In genomic region chr22:50090141-50090714, GRCh38 we compare ENCODE assay signal across 1 cellular context.
TF ChIP-seq lines count a peak whose summit lies in the region.

No MANE protein-coding gene starts in this region.

TF ChIP-seq in WTC11, 78 proteins besides CTCF, POLR2A, EP300 and RAD21 (continued from another document):
- no peak for TF ChIP-seq ZNF532 (CRISPR knock-in tag; IDR thresholded peaks at IDR 0.05; ENCODE audit: borderline replicate concordance)
TF ChIP-seq in WTC11: peak in this region for 0.
